Comparison of ENCODE assay signal across 21 cellular contexts in genomic region chr7:7821517-7821916, GRCh38.
A peak's percentile ranks its signal among the peaks of the same experiment; 100 is the strongest.
DNase-seq lines count a peak whose midpoint lies in the region; ATAC-seq lines count a peak whose summit lies in the region.
"Had no signal": no experiment of that assay in that cellular context is flagged by ENCODE, and none has a peak within 500 bp of the region (broad histone marks: within the 10 kb centered on the region; RNA-seq: fewer than 3 reads in every experiment).

No MANE protein-coding gene starts in this region.

- peaks cover 4% of the 10 kb centered on the region for H3K9me3 Mint-ChIP-seq in memory B cell
- H3K9me3 Mint-ChIP-seq in activated CD4-positive, alpha-beta T cell treated with anti-CD3 and anti-CD28 coated beads, Interleukin-2, amount 10 ng/mL, durations not matched to agents 7 days and 5 days, result peaks cover 15% of the 10 kb centered on the region

- CTCF ChIA-PET in activated CD4-positive, alpha-beta T cell treated with anti-CD3 and anti-CD28 coated beads, Interleukin-2, amount 10 ng/mL, durations not matched to agents 7 days and 5 days (lab: Charles Lee), result no interaction called here

- POLR2A ChIA-PET in activated CD4-positive, alpha-beta T cell treated with anti-CD3 and anti-CD28 coated beads, Interleukin-2, amount 10 ng/mL, durations not matched to agents 7 days and 5 days (lab: Charles Lee), result no interaction called here

- H3K27ac Mint-ChIP-seq in memory B cell, result no peak overlapping the region
- H3K27ac Mint-ChIP-seq in activated CD4-positive, alpha-beta T cell treated with anti-CD3 and anti-CD28 coated beads, Interleukin-2, amount 10 ng/mL, durations not matched to agents 7 days and 5 days, result no peak overlapping the region
- H3K27ac Mint-ChIP-seq: activated CD4-positive, alpha-beta memory T cell treated with anti-CD3 and anti-CD28 coated beads for 36 hours; naive thymus-derived CD8-positive, alpha-beta T cell; WTC11 had no signal

- peaks cover 16% of the 10 kb centered on the region for H3K36me3 Mint-ChIP-seq in memory B cell
- H3K36me3 Mint-ChIP-seq in activated CD4-positive, alpha-beta T cell treated with anti-CD3 and anti-CD28 coated beads, Interleukin-2, amount 10 ng/mL, durations not matched to agents 7 days and 5 days (ENCODE audit: low read depth), result peaks cover 20% of the 10 kb centered on the region

- H3K4me3 Mint-ChIP-seq in memory B cell, result no peak overlapping the region
- H3K4me3 Mint-ChIP-seq in activated CD4-positive, alpha-beta T cell treated with anti-CD3 and anti-CD28 coated beads, Interleukin-2, amount 10 ng/mL, durations not matched to agents 7 days and 5 days, result no peak overlapping the region
- H3K4me3 Mint-ChIP-seq: activated CD4-positive, alpha-beta memory T cell treated with anti-CD3 and anti-CD28 coated beads for 36 hours; naive thymus-derived CD8-positive, alpha-beta T cell had no signal

- ATAC-seq in memory B cell (ENCODE audit: low read depth) (peak; percentile 15), HG03565 (IDR thresholded peaks at IDR 0.05; ENCODE audit: unreplicated experiment) (no peak), GM21390 (IDR thresholded peaks at IDR 0.05; ENCODE audit: unreplicated experiment) (no peak)
- ATAC-seq: heart right ventricle; HepG2; left lobe of liver; naive thymus-derived CD8-positive, alpha-beta T cell; SK-N-SH treated with all-trans-retinoic acid at 6 μM for 48 hours had no signal

- no peaks in the 10 kb centered on the region for H3K27me3 Mint-ChIP-seq in memory B cell
- H3K27me3 Mint-ChIP-seq in activated CD4-positive, alpha-beta T cell treated with anti-CD3 and anti-CD28 coated beads, Interleukin-2, amount 10 ng/mL, durations not matched to agents 7 days and 5 days, result no peaks in the 10 kb centered on the region
- H3K27me3 Mint-ChIP-seq: activated CD4-positive, alpha-beta memory T cell treated with anti-CD3 and anti-CD28 coated beads for 36 hours; naive thymus-derived CD8-positive, alpha-beta T cell had no signal

- DNase-seq in NCI-H2227 (lab: John Stamatoyannopoulos, UW; ENCODE audit: unreplicated experiment) (peak; percentile 4), NCI-H2227 treated with DMSO at 0.1 percent for 48 hours (lab: John Stamatoyannopoulos, UW) (no peak), NCI-H1092 treated with DMSO at 0.1 percent for 48 hours (lab: John Stamatoyannopoulos, UW) (peak; percentile 100), NCI-H2107 treated with DMSO at 0.1 percent for 48 hours (lab: John Stamatoyannopoulos, UW; ENCODE audit: unreplicated experiment) (peak; percentile 100), memory B cell (ENCODE audit: low spot score in 2 of 2) (no peak)
- DNase-seq in activated CD4-positive, alpha-beta T cell treated with anti-CD3 and anti-CD28 coated beads, Interleukin-2, amount 10 ng/mL, durations not matched to agents 7 days and 5 days, result no peak
- DNase-seq: activated CD4-positive, alpha-beta memory T cell treated with anti-CD3 and anti-CD28 coated beads for 36 hours; activated naive CD4-positive, alpha-beta T cell; activated T-cell treated with anti-CD3 and anti-CD28 coated beads for 4 hours; heart right ventricle; naive thymus-derived CD8-positive, alpha-beta T cell; NCI-H2029 treated with DMSO at 0.1 percent for 48 hours; posterior cingulate gyrus; sigmoid colon; uterus had no signal

- peaks cover 31% of the 10 kb centered on the region for H3K4me1 Mint-ChIP-seq in memory B cell
- peaks cover 17% of the 10 kb centered on the region for H3K4me1 Mint-ChIP-seq in activated CD4-positive, alpha-beta T cell treated with anti-CD3 and anti-CD28 coated beads, Interleukin-2, amount 10 ng/mL, durations not matched to agents 7 days and 5 days

Comparison
In these comparisons a context has a peak if more than half of its experiments do, and no peak if none do; other contexts are left out.
1. DNase-seq: peak in NCI-H2227 (single experiment), NCI-H1092 treated with DMSO at 0.1 percent for 48 hours (single experiment) and NCI-H2107 treated with DMSO at 0.1 percent for 48 hours (single experiment); none in NCI-H2227 treated with DMSO at 0.1 percent for 48 hours (single experiment), memory B cell (0 of 2) and activated CD4-positive, alpha-beta T cell treated with anti-CD3 and anti-CD28 coated beads, Interleukin-2, amount 10 ng/mL, durations not matched to agents 7 days and 5 days (single experiment).